In the genomic region with DNA sequence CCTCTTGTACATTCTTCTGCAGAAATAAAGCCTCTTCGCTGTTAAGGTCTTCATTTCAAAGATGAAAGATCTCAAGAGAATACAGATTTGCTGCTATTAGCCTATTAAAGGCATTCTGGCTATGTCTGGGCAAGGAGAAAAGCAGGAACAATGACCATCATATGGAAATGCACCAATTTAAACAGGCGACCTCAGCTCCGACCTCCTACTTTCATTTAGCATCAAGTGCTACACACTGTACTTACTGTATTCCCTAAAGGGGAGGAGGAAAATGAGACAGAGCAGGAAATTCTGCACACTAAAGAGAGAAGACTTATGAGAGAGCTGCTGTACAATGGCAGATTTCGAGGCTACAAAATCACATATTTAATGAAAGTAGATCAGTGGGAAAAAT, we compare ENCODE assay signal across 16 cellular contexts.
DNase-seq lines count a peak whose midpoint lies in the region; TF ChIP-seq lines count a peak whose summit lies in the region.
"Had no signal": no experiment of that assay in that cellular context is flagged by ENCODE, and none has a peak within 500 bp of the region (broad histone marks: within the 10 kb centered on the region; RNA-seq: fewer than 3 reads in every experiment).

No MANE protein-coding gene starts in this region.

- intact Hi-C loops in esophagus squamous epithelium (cut with DNase I), result no loop called here
- intact Hi-C loops in transverse colon (cut with DNase I; ENCODE audit: low total_unique reads), result no loop called here

- H3K9me3 Mint-ChIP-seq in osteocyte (ENCODE audit: unreplicated experiment), result no peaks in the 10 kb centered on the region
- H3K9me3 Mint-ChIP-seq in CD8-positive, alpha-beta memory T cell, result no peaks in the 10 kb centered on the region
- H3K9me3 Mint-ChIP-seq: IgD-negative memory B cell, immature natural killer cell had no signal

- no peaks in the 10 kb centered on the region for H3K27me3 Mint-ChIP-seq in osteocyte (ENCODE audit: unreplicated experiment)
- H3K27me3 Mint-ChIP-seq in CD8-positive, alpha-beta memory T cell, result no peaks in the 10 kb centered on the region
- H3K27me3 Mint-ChIP-seq: IgD-negative memory B cell had no signal

- peak overlapping the region; percentile 62 for H3K27ac Mint-ChIP-seq in osteocyte (ENCODE audit: unreplicated experiment)
- no peak overlapping the region for H3K27ac Mint-ChIP-seq in CD8-positive, alpha-beta memory T cell
- H3K27ac Mint-ChIP-seq: immature natural killer cell had no signal

- H3K36me3 ChIP-seq in adipocyte (ENCODE audit: control insufficient read depth, insufficient read depth, low read length, severe bottlenecking), result peaks cover 12% of the 10 kb centered on the region
- peaks cover 0 to 10% (median 0%) of the 10 kb centered on the region in 3 donors for H3K36me3 ChIP-seq in esophagus squamous epithelium
- no peaks in the 10 kb centered on the region for H3K36me3 ChIP-seq in transverse colon
- no peaks in the 10 kb centered on the region for H3K36me3 ChIP-seq in CD8-positive, alpha-beta memory T cell (ENCODE audit: insufficient read depth, low read length)

- POLR2A ChIA-PET in CD8-positive, alpha-beta memory T cell (lab: Charles Lee), result no interaction called here

- WGBS in esophagus squamous epithelium, 2 donors, result 66 to 83% methylated on average over 4 of the region's 4 CpGs
- 79 to 82% methylated on average over 3 to 4 of the region's 4 CpGs for WGBS in transverse colon (ENCODE audit: low coverage in 1 of 2), 2 donors

- H3K27ac ChIP-seq in esophagus squamous epithelium (peak overlapping the region in 3 of 4 donors; percentile 24 to 78 (median 71)), transverse colon (peak overlapping the region; percentile 28 to 68 (median 40))
- no peak overlapping the region for H3K27ac ChIP-seq in CD8-positive, alpha-beta memory T cell (ENCODE audit: low read depth, low read length)

- CTCF ChIA-PET in CD8-positive, alpha-beta memory T cell (lab: Charles Lee), result no interaction called here

- peak overlapping the region; percentile 89 for H3K9ac ChIP-seq in adipocyte (ENCODE audit: low read length)

- no peaks in the 10 kb centered on the region for H3K9me3 ChIP-seq in adipocyte (ENCODE audit: control insufficient read depth, low read length)
- H3K9me3 ChIP-seq in esophagus squamous epithelium, result no peaks in the 10 kb centered on the region
- no peaks in the 10 kb centered on the region for H3K9me3 ChIP-seq in transverse colon
- no peaks in the 10 kb centered on the region for H3K9me3 ChIP-seq in CD8-positive, alpha-beta memory T cell (ENCODE audit: low read length)

- in situ Hi-C loops in transverse colon (cut with MboI; ENCODE audit: low pct_ligation_motif_present in 1 of 4, low pct_unique_long_range_greater_than_20kb in 1 of 4, low sequenced_read_pairs in 3 of 4), result no loop called here

- peaks cover 5% of the 10 kb centered on the region for H3K36me3 Mint-ChIP-seq in osteocyte (ENCODE audit: unreplicated experiment)
- peaks cover 4 to 46% (median 13%) of the 10 kb centered on the region in 3 donors for H3K36me3 Mint-ChIP-seq in CD8-positive, alpha-beta memory T cell

- no peak overlapping the region for H3K4me3 Mint-ChIP-seq in osteocyte (ENCODE audit: unreplicated experiment)
- no peak overlapping the region for H3K4me3 Mint-ChIP-seq in CD8-positive, alpha-beta memory T cell
- H3K4me3 Mint-ChIP-seq: IgD-negative memory B cell, immature natural killer cell had no signal

- H3K4me1 Mint-ChIP-seq in osteocyte (ENCODE audit: unreplicated experiment), result peaks cover 35% of the 10 kb centered on the region
- peaks cover 3 to 4% (median 3%) of the 10 kb centered on the region in 3 donors for H3K4me1 Mint-ChIP-seq in CD8-positive, alpha-beta memory T cell
- H3K4me1 Mint-ChIP-seq: IgD-negative memory B cell, immature natural killer cell had no signal

- TF ChIP-seq EP300 in transverse colon (IDR thresholded peaks at IDR 0.05; ENCODE audit: low read depth), result no peak

- TF ChIP-seq POLR2A in esophagus squamous epithelium (IDR thresholded peaks at IDR 0.05), result no peak
- no peak for TF ChIP-seq POLR2A in transverse colon (IDR thresholded peaks at IDR 0.05)

- TF ChIP-seq CTCF in esophagus squamous epithelium (IDR thresholded peaks at IDR 0.05) (no peak), osteocyte (IDR thresholded peaks at IDR 0.05) (no peak), transverse colon (IDR thresholded peaks at IDR 0.05) (no peak)

- H3K27me3 ChIP-seq in adipocyte (replicated peaks; ENCODE audit: control insufficient read depth, insufficient read depth, low read length) (no peaks in the 10 kb centered on the region), esophagus squamous epithelium (no peaks in the 10 kb centered on the region), transverse colon (no peaks in the 10 kb centered on the region)
- H3K27me3 ChIP-seq in CD8-positive, alpha-beta memory T cell (ENCODE audit: insufficient read depth, low read length, poor library complexity, severe bottlenecking), result no peaks in the 10 kb centered on the region

- H3K4me3 ChIP-seq in adipocyte (ENCODE audit: low read length), result peak overlapping the region; percentile 71
- no peak overlapping the region for H3K4me3 ChIP-seq in esophagus squamous epithelium
- no peak overlapping the region for H3K4me3 ChIP-seq in transverse colon
- no peak overlapping the region for H3K4me3 ChIP-seq in CD8-positive, alpha-beta memory T cell (ENCODE audit: low read length)

- H3K4me1 ChIP-seq in adipocyte (ENCODE audit: control insufficient read depth, insufficient read depth, low read length) (peaks cover 51% of the 10 kb centered on the region), esophagus squamous epithelium (peaks cover 0 to 26% (median 0%) of the 10 kb centered on the region in 3 donors), transverse colon (no peaks in the 10 kb centered on the region)
- no peaks in the 10 kb centered on the region for H3K4me1 ChIP-seq in CD8-positive, alpha-beta memory T cell (ENCODE audit: insufficient read depth, low read length)

- DNase-seq in adipocyte (ENCODE audit: low read depth) (peak; percentile 22), esophagus squamous epithelium (lab: John Stamatoyannopoulos, UW) (no peak), osteocyte (ENCODE audit: extremely low spot score, unreplicated experiment) (no peak), transverse colon (no peak), NCI-H748 treated with DMSO at 0.1 percent for 48 hours (lab: John Stamatoyannopoulos, UW) (no peak)
- DNase-seq in CD8-positive, alpha-beta memory T cell, result no peak
- DNase-seq in activated CD8-positive, alpha-beta memory T cell treated with anti-CD3 and anti-CD28 coated beads, Interleukin-2, amount 50 U/mL, for 4 hours, result no peak
- DNase-seq: activated CD4-positive, CD25-positive, alpha-beta regulatory T cell; activated gamma-delta T cell; DMS79; immature natural killer cell; NCI-H2171; stimulated activated CD4-positive, alpha-beta T cell treated with anti-CD3 and anti-CD28 coated beads, Interleukin-12 subunit alpha, Interleukin-12 subunit beta, amount 100 ng/mL, for 4 hours; stimulated activated naive CD8-positive, alpha-beta T cell treated with anti-CD3 and anti-CD28 coated beads, Interleukin-15, Interleukin-2, amounts not matched to agents 100 U/mL and 50 U/mL, for 24 hours; T-helper 2 cell had no signal
